ENCODE assay signal across 8 cellular contexts in the genomic region with DNA sequence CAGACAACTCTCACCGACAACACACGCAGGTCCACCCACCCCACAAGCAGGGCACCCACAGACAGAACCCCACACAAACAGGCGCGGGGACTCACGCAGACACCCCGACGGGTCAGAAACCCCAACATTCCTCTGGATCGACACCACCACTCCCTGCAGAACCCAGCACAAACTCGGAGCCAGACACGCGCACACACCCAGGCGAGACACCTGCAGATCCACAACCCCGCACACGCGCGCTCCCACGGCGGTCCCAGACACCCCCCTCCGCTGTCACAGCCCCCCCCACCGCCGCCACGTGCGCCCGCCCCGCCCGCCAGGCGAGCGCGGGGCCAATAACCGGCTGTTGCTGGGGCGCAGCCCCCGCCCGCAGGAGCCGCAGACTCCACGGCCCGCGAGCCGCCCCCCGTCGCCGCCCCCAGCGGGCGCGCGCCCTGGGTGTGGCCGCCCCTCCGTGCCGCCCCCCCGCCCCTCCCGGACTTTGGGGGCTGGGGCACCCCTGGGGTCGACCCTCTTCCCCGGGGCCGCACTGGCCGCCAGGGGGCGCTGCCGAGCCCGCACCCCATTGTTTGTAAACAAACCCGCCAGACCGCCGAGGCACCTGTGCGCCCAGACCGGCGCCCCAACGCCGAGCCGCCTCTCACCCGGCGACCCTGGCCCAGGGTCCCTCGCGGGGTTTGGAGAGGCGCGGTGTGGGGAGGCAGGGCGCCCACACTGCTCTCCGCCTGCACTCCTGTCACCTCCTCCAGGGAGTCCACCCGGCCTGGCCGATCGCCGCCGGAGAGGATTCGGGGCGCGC. TPM values are rescaled to one million over a fixed set of nuclear protein-coding genes. Genes with fewer than 3 reads are reported as not detected.
DNase-seq lines count a peak whose midpoint lies in the region; ATAC-seq and TF ChIP-seq lines count a peak whose summit lies in the region.

No MANE protein-coding gene starts in this region.

- ATAC-seq in HG03039 (IDR thresholded peaks at IDR 0.05; ENCODE audit: unreplicated experiment) (peak; percentile 22), GM21360 (IDR thresholded peaks at IDR 0.05; ENCODE audit: unreplicated experiment) (no peak)

- H3K4me3 ChIP-seq in cardiac fibroblast (replicated peaks in 1 of 2; ENCODE audit: low read depth in 2 of 2, low read length in 2 of 2): peak overlapping the region; percentile 83 to 96
- peak overlapping the region; percentile 75 for H3K4me3 ChIP-seq in kidney epithelial cell (ENCODE audit: low read depth, low read length)

- DNase-seq in D341Med (ENCODE audit: low spot score): peak; percentile 84
- peak; percentile 75 for DNase-seq in UCSD-AML1 (lab: John Stamatoyannopoulos, UW; ENCODE audit: unreplicated experiment)
- DNase-seq in cardiac fibroblast (ENCODE audit: low read depth in 2 of 2): peak; percentile 47 to 54
- no peak for DNase-seq in kidney epithelial cell (ENCODE audit: low read depth)
- peak in 3 of 4 experiments; percentile 60 to 69 (median 61) for DNase-seq in stimulated activated CD4-positive, alpha-beta T cell treated with anti-CD3 and anti-CD28 coated beads, Interleukin-1b, Interleukin-23, amount 100 ng/mL, for 24 hours (ENCODE audit: low read depth in 4 of 4, low spot score in 1 of 4)
- no peak for DNase-seq in NCI-H1048 (lab: John Stamatoyannopoulos, UW)

- no peaks in the 10 kb centered on the region for H3K27me3 ChIP-seq in kidney epithelial cell (ENCODE audit: control insufficient read depth, insufficient read depth, low read length)

- peak; percentile 56 for TF ChIP-seq CTCF in cardiac fibroblast (IDR thresholded peaks at IDR 0.05; ENCODE audit: low read depth, low read length)
- TF ChIP-seq CTCF in kidney epithelial cell (IDR thresholded peaks at IDR 0.05; ENCODE audit: insufficient read depth, low read length, poor library complexity, severe bottlenecking): peak; percentile 50

- no peaks in the 10 kb centered on the region for H3K36me3 ChIP-seq in kidney epithelial cell (ENCODE audit: control insufficient read depth, insufficient read depth, low read length)

RNA-seq across cellular contexts. Expression of a gene that starts 0.7 kb away (rescaled TPM):
- total RNA-seq in kidney epithelial cell: 46.8 and 64.7 TPM in 2 replicates

RNA-seq across cellular contexts. Expression of a gene that starts 26.0 kb away (rescaled TPM):
- 13.8 and 16.5 TPM in 2 replicates for total RNA-seq in kidney epithelial cell

RNA-seq across cellular contexts. Expression of a gene that starts 44.4 kb away (rescaled TPM):
- total RNA-seq in kidney epithelial cell: 2.2 and 3.9 TPM in 2 replicates

Comparison
In these comparisons a context has a peak if more than half of its experiments do, and no peak if none do; other contexts are left out.
1. DNase-seq: peak in D341Med (single experiment), UCSD-AML1 (single experiment), cardiac fibroblast (2 of 2) and stimulated activated CD4-positive, alpha-beta T cell treated with anti-CD3 and anti-CD28 coated beads, Interleukin-1b, Interleukin-23, amount 100 ng/mL, for 24 hours (3 of 4); none in kidney epithelial cell (single experiment) and NCI-H1048 (single experiment).